Comparison of ENCODE assay signal across 10 cellular contexts in genomic region chr10:79176949-79177602, GRCh38.
DNase-seq lines count a peak whose midpoint lies in the region; ATAC-seq and TF ChIP-seq lines count a peak whose summit lies in the region.
"Had no signal": no experiment of that assay in that cellular context is flagged by ENCODE, and none has a peak within 500 bp of the region (broad histone marks: within the 10 kb centered on the region; RNA-seq: fewer than 3 reads in every experiment).

No MANE protein-coding gene starts in this region.

- H3K4me3 Mint-ChIP-seq in GM23338 = no peak overlapping the region
- H3K4me3 Mint-ChIP-seq: dendritic cell treated with granulocyte-macrophage colony-stimulating factor and Interleukin-4, amounts not matched to agents 40 ng/mL and 50 ng/mL, for 4 days had no signal

- no peak overlapping the region for H3K4me3 ChIP-seq in GM23338
- no peak overlapping the region for H3K4me3 ChIP-seq in skeletal muscle tissue (ENCODE audit: low read length in 3 of 3)

- no peak for TF ChIP-seq CTCF in GM23338 (conservative IDR thresholded peaks at IDR 0.05; ENCODE audit: low read depth in 2 of 2)

- H3K27ac ChIP-seq in GM23338 (ENCODE audit: low read depth) = peak overlapping the region; percentile 55; the same call in 1 of the 2 replicates
- peak overlapping the region; percentile 3 for H3K27ac ChIP-seq in caudate nucleus (ENCODE audit: low read depth, low read length)
- H3K27ac ChIP-seq in skeletal muscle tissue (ENCODE audit: low read depth, low read length) = peak overlapping the region; percentile 48

- H3F3A ChIP-seq in GM23338 (replicated peaks; ENCODE audit: low read depth) = no peaks in the 10 kb centered on the region

- H3K27me3 ChIP-seq in GM23338 (ENCODE audit: insufficient read depth) (no peaks in the 10 kb centered on the region), skeletal muscle tissue (ENCODE audit: control insufficient read depth in 3 of 3, insufficient read depth in 3 of 3, low read length in 3 of 3) (no peaks in the 10 kb centered on the region)

- no peaks in the 10 kb centered on the region for H3K79me2 ChIP-seq in GM23338 (replicated peaks; ENCODE audit: insufficient read depth)

- H3K9me3 ChIP-seq in skeletal muscle tissue (ENCODE audit: control insufficient read depth in 3 of 3, low read length in 3 of 3) = no peaks in the 10 kb centered on the region

- no peaks in the 10 kb centered on the region for H3K36me3 ChIP-seq in GM23338 (ENCODE audit: insufficient read depth)
- H3K36me3 ChIP-seq in skeletal muscle tissue (ENCODE audit: control insufficient read depth in 3 of 3, insufficient read depth in 3 of 3, low read length in 3 of 3) = peaks cover 0 to 7% (median 0%) of the 10 kb centered on the region in 3 donors

- no peaks in the 10 kb centered on the region for H3K9me3 Mint-ChIP-seq in GM23338
- H3K9me3 Mint-ChIP-seq: dendritic cell treated with granulocyte-macrophage colony-stimulating factor and Interleukin-4, amounts not matched to agents 40 ng/mL and 50 ng/mL, for 4 days had no signal

- no peak overlapping the region for H3K27ac Mint-ChIP-seq in GM23338
- H3K27ac Mint-ChIP-seq: dendritic cell treated with granulocyte-macrophage colony-stimulating factor and Interleukin-4, amounts not matched to agents 40 ng/mL and 50 ng/mL, for 4 days had no signal

- no peak overlapping the region for H2AFZ ChIP-seq in GM23338

- H3K4me1 ChIP-seq in GM23338 (ENCODE audit: insufficient read depth) = peaks cover 17% of the 10 kb centered on the region
- H3K4me1 ChIP-seq in skeletal muscle tissue (ENCODE audit: control insufficient read depth in 3 of 3, insufficient read depth in 3 of 3, low read length in 3 of 3) = peaks cover 54 to 78% (median 69%) of the 10 kb centered on the region in 3 donors

- DNase-seq in GM23338 (ENCODE audit: low spot score) (no peak), caudate nucleus (lab: John Stamatoyannopoulos, UW) (peak in 1 of 61 donors; percentile 28), left kidney (ENCODE audit: low read depth, low spot score) (peak; percentile 74)
- DNase-seq: NCI-H345 had no signal

- ATAC-seq in GM23338 (no peak; the same call in 2 of the 3 replicates), HG03342 (IDR thresholded peaks at IDR 0.05; ENCODE audit: unreplicated experiment) (no peak), GM21825 (IDR thresholded peaks at IDR 0.05; ENCODE audit: unreplicated experiment) (no peak), HG03135 (IDR thresholded peaks at IDR 0.05; ENCODE audit: unreplicated experiment) (no peak), GM18870 (IDR thresholded peaks at IDR 0.05; ENCODE audit: unreplicated experiment) (no peak)

- no peak overlapping the region for H3K4me2 ChIP-seq in GM23338

- H3K9ac ChIP-seq in skeletal muscle tissue (ENCODE audit: low read depth in 1 of 3, low read length in 3 of 3) = peak overlapping the region in 1 of 3 donors; percentile 45

- peaks cover 3% of the 10 kb centered on the region for H3K27me3 Mint-ChIP-seq in GM23338 (ENCODE audit: insufficient read depth, low read depth, poor library complexity)
- H3K27me3 Mint-ChIP-seq: dendritic cell treated with granulocyte-macrophage colony-stimulating factor and Interleukin-4, amounts not matched to agents 40 ng/mL and 50 ng/mL, for 4 days had no signal

- peaks cover 33% of the 10 kb centered on the region for H3K4me1 Mint-ChIP-seq in GM23338

- no peaks in the 10 kb centered on the region for H4K20me1 ChIP-seq in GM23338 (replicated peaks; ENCODE audit: insufficient read depth)

- H3K36me3 Mint-ChIP-seq in GM23338 (ENCODE audit: low read depth) = no peaks in the 10 kb centered on the region

- H3K9me2 ChIP-seq in GM23338 (ENCODE audit: insufficient read depth) = no peaks in the 10 kb centered on the region

TF ChIP-seq in GM23338, 12 proteins besides CTCF, POLR2A, EP300 and RAD21 (continues in another document):
- TF ChIP-seq POLR2AphosphoS5 (IDR thresholded peaks at IDR 0.05; ENCODE audit: low read depth) = no peak
- no peak for TF ChIP-seq JUNB (IDR thresholded peaks at IDR 0.05; ENCODE audit: unreplicated experiment)
- TF ChIP-seq ZNF331 (CRISPR knock-in tag; IDR thresholded peaks at IDR 0.05; ENCODE audit: low read depth) = no peak
- TF ChIP-seq EZH2phosphoT487 (IDR thresholded peaks at IDR 0.05; ENCODE audit: unreplicated experiment) = no peak
- TF ChIP-seq CREB1 (CRISPR knock-in tag; IDR thresholded peaks at IDR 0.05; ENCODE audit: low read depth) = no peak
- no peak for TF ChIP-seq STAT1 (IDR thresholded peaks at IDR 0.05; ENCODE audit: unreplicated experiment)
- TF ChIP-seq EZH2 (IDR thresholded peaks at IDR 0.05; ENCODE audit: low read depth, unreplicated experiment) = no peak
- TF ChIP-seq REST (IDR thresholded peaks at IDR 0.05; ENCODE audit: unreplicated experiment) = no peak
- TF ChIP-seq NANOG (IDR thresholded peaks at IDR 0.05; ENCODE audit: borderline replicate concordance) = no peak

Comparison
In these comparisons a context has a peak if more than half of its experiments do, and no peak if none do; other contexts are left out.
1. H3K27ac ChIP-seq: peak in every context shown above with its lines; median percentile 55 in GM23338; 48 in skeletal muscle tissue; 3 in caudate nucleus.